Comparison of ENCODE assay signal across 9 cellular contexts in genomic region chr15:63870403-63871209, GRCh38. TPM values are rescaled to one million over a fixed set of nuclear protein-coding genes. Genes with fewer than 3 reads are reported as not detected.
DNase-seq lines count a peak whose midpoint lies in the region; ATAC-seq and TF ChIP-seq lines count a peak whose summit lies in the region.
"Had no signal": no experiment of that assay in that cellular context is flagged by ENCODE, and none has a peak within 500 bp of the region (broad histone marks: within the 10 kb centered on the region; RNA-seq: fewer than 3 reads in every experiment).

No MANE protein-coding gene starts in this region.

- 52% methylated on average over 6 of the region's 6 CpGs for WGBS in right cardiac atrium

- no peak for TF ChIP-seq CTCF in activated CD8-positive, alpha-beta T cell treated with anti-CD3 and anti-CD28 coated beads for 36 hours (IDR thresholded peaks at IDR 0.05)

- intact Hi-C loops in activated CD8-positive, alpha-beta T cell treated with anti-CD3 and anti-CD28 coated beads for 36 hours (cut with micrococcal nuclease) = no loop called here
- intact Hi-C loops in right cardiac atrium (cut with DNase I) = no loop called here

- H3K27me3 Mint-ChIP-seq in activated CD8-positive, alpha-beta T cell treated with anti-CD3 and anti-CD28 coated beads for 36 hours = no peaks in the 10 kb centered on the region

- no peaks in the 10 kb centered on the region for H3K36me3 Mint-ChIP-seq in activated CD8-positive, alpha-beta T cell treated with anti-CD3 and anti-CD28 coated beads for 36 hours (ENCODE audit: low read depth)

- no peak overlapping the region for H3K27ac ChIP-seq in right cardiac atrium (ENCODE audit: low read length)
- H3K27ac ChIP-seq: 22Rv1 had no signal

- no peaks in the 10 kb centered on the region for H3K27me3 ChIP-seq in right cardiac atrium (ENCODE audit: control insufficient read depth, insufficient read depth)

- H3K4me1 ChIP-seq in right cardiac atrium (ENCODE audit: control insufficient read depth, insufficient read depth, low read length) = no peaks in the 10 kb centered on the region

- H3K9me3 ChIP-seq in right cardiac atrium (ENCODE audit: control insufficient read depth, low read length) = no peaks in the 10 kb centered on the region

- CTCF ChIA-PET in activated CD8-positive, alpha-beta T cell treated with anti-CD3 and anti-CD28 coated beads for 36 hours (lab: Charles Lee) = interaction anchor here (1.1 to 2.4 kb wide), 5 partner anchors 9 to 175 kb away, joined by 3 to 8 read pairs (median 5); partner anchors contain the start of gene DAPK2

- H3K4me3 Mint-ChIP-seq in activated CD8-positive, alpha-beta T cell treated with anti-CD3 and anti-CD28 coated beads for 36 hours = no peak overlapping the region

- ATAC-seq in activated CD8-positive, alpha-beta T cell treated with anti-CD3 and anti-CD28 coated beads for 36 hours = peak; percentile 17
- ATAC-seq in right cardiac atrium (peak; percentile 87 to 88), HG03280 (IDR thresholded peaks at IDR 0.05; ENCODE audit: unreplicated experiment) (no peak), HG03342 (IDR thresholded peaks at IDR 0.05; ENCODE audit: unreplicated experiment) (no peak)
- ATAC-seq in stimulated activated naive CD8-positive, alpha-beta T cell treated with anti-CD3 and anti-CD28 coated beads, Interleukin-15, Interleukin-2, amounts not matched to agents 100 U/mL and 50 U/mL, for 24 hours = peak; percentile 38

- no peak overlapping the region for H3K4me3 ChIP-seq in right cardiac atrium (ENCODE audit: low read length)

- POLR2A ChIA-PET in activated CD8-positive, alpha-beta T cell treated with anti-CD3 and anti-CD28 coated beads for 36 hours (lab: Charles Lee) = interaction anchor here (0.6 to 1.0 kb wide), 2 partner anchors 9 to 17 kb away, joined by 3 read pairs; no protein-coding TSS in a partner anchor

- H3K9me3 Mint-ChIP-seq in activated CD8-positive, alpha-beta T cell treated with anti-CD3 and anti-CD28 coated beads for 36 hours = peaks cover 6% of the 10 kb centered on the region

- DNase-seq in DMS53 (lab: John Stamatoyannopoulos, UW) (peak; percentile 16), DMS53 treated with DMSO at 0.1 percent for 48 hours (lab: John Stamatoyannopoulos, UW; ENCODE audit: unreplicated experiment) (no peak), right cardiac atrium (peak; percentile 40 to 66 (median 53)), DMS79 (lab: John Stamatoyannopoulos, UW) (no peak)
- no peak for DNase-seq in activated CD8-positive, alpha-beta T cell treated with anti-CD3 and anti-CD28 coated beads for 36 hours
- no peak for DNase-seq in stimulated activated naive CD8-positive, alpha-beta T cell treated with anti-CD3 and anti-CD28 coated beads, Interleukin-15, Interleukin-2, amounts not matched to agents 100 U/mL and 50 U/mL, for 24 hours

- peaks cover 17% of the 10 kb centered on the region for H3K4me1 Mint-ChIP-seq in activated CD8-positive, alpha-beta T cell treated with anti-CD3 and anti-CD28 coated beads for 36 hours (ENCODE audit: low read depth)

- peak overlapping the region; percentile 40 for H3K27ac Mint-ChIP-seq in activated CD8-positive, alpha-beta T cell treated with anti-CD3 and anti-CD28 coated beads for 36 hours

RNA-seq across cellular contexts. Expression of gene HERC1, which starts 36.9 kb away (rescaled TPM):
- total RNA-seq in activated CD8-positive, alpha-beta T cell treated with anti-CD3 and anti-CD28 coated beads for 36 hours = 10 to 100 TPM; 56.7 to 70.5 TPM
- total RNA-seq in right cardiac atrium = 10 to 100 TPM; 83.8 to 98.6 (median 85.8) TPM
- polyA plus RNA-seq in right cardiac atrium = 47.7 TPM

Comparison
In these comparisons a context has a peak if more than half of its experiments do, and no peak if none do; other contexts are left out.
1. DNase-seq: peak in DMS53 (single experiment) and right cardiac atrium (3 of 3); none in DMS53 treated with DMSO at 0.1 percent for 48 hours (single experiment), activated CD8-positive, alpha-beta T cell treated with anti-CD3 and anti-CD28 coated beads for 36 hours (single experiment), stimulated activated naive CD8-positive, alpha-beta T cell treated with anti-CD3 and anti-CD28 coated beads, Interleukin-15, Interleukin-2, amounts not matched to agents 100 U/mL and 50 U/mL, for 24 hours (single experiment) and DMS79 (single experiment).
2. ATAC-seq: peak in activated CD8-positive, alpha-beta T cell treated with anti-CD3 and anti-CD28 coated beads for 36 hours (single experiment), right cardiac atrium (2 of 2) and stimulated activated naive CD8-positive, alpha-beta T cell treated with anti-CD3 and anti-CD28 coated beads, Interleukin-15, Interleukin-2, amounts not matched to agents 100 U/mL and 50 U/mL, for 24 hours (single experiment); none in HG03280 (single experiment) and HG03342 (single experiment).